1 cellular context compared by ENCODE assay signal in the genomic region with DNA sequence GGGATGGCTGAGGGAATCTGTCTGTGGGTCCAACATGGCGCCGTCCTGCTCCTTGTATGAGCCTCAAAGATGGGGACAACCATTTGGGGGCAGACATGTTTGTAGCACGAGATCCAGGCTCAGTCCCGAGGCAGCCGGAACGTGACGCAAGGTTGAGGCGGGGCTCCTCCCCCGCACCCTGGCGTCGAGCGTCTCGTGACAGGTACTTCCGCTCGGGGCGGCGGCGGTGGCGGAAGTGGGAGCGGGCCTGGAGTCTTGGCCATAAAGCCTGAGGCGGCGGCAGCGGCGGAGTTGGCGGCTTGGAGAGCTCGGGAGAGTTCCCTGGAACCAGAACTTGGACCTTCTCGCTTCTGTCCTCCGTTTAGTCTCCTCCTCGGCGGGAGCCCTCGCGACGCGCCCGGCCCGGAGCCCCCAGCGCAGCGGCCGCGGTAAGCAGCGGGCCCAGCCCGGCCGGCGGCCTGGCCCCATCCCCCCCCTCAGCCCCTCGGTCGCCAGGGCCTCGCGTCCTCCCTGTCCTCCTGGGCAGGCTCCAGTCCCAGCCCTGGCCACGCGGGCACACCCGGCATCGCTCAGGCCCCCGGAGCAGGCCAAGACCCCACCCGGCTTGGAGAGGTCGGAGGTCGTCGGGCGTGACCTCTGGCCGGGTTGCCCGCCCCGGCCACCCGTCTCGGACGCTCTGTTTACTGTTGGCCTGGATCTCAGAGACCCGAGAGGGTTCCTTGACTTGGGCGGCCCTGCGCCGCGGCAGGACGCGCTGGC.
TF ChIP-seq lines count a peak whose summit lies in the region.

TSS of gene RAB7A (plus strand) at position 252 of the 759 bp plus-strand sequence. CDS start 69,185 bp downstream, outside the sequence.

TF ChIP-seq in HEK293, 187 proteins besides CTCF, POLR2A, EP300 and RAD21 (continued from another document):
- TF ChIP-seq ZSCAN4 (tag by site-specific recombination; IDR thresholded peaks at IDR 0.05): no peak
- no peak for TF ChIP-seq ZNF610 (tag by site-specific recombination; IDR thresholded peaks at IDR 0.05; ENCODE audit: borderline replicate concordance)
- TF ChIP-seq ZNF302 (tag by site-specific recombination; IDR thresholded peaks at IDR 0.05; ENCODE audit: low read depth): no peak
- peak; percentile 75 for TF ChIP-seq SP3 (tag by site-specific recombination; IDR thresholded peaks at IDR 0.05)
- TF ChIP-seq EGR2 (tag by site-specific recombination; IDR thresholded peaks at IDR 0.05; ENCODE audit: low read depth): peak; percentile 44
- no peak for TF ChIP-seq ZNF549 (tag by site-specific recombination; IDR thresholded peaks at IDR 0.05)
- no peak; the same call in 1 of the 2 replicates for TF ChIP-seq ZEB2 (tag by site-specific recombination; IDR thresholded peaks at IDR 0.05)
- TF ChIP-seq ZBTB1 (tag by site-specific recombination; IDR thresholded peaks at IDR 0.05): no peak
- 0 out of 2 replicates have a peak, but pooled peaks have one; percentile 30 for TF ChIP-seq ZXDB (tag by site-specific recombination; IDR thresholded peaks at IDR 0.05)
TF ChIP-seq in HEK293: peak in this region for 32.
